Comparison of ENCODE assay signal across 1 cellular context in genomic region chr9:34760196-34761040, GRCh38.
TF ChIP-seq lines count a peak whose summit lies in the region.
"Not testable (repeated sequence)": the region's sequence is repeated elsewhere in the genome, so short reads cannot be mapped to it uniquely, and the experiment has no call there.

No MANE protein-coding gene starts in this region.

TF ChIP-seq in HepG2, 621 proteins besides CTCF, POLR2A, EP300 and RAD21:
- TF ChIP-seq ZNF687 (CRISPR knock-in tag; IDR thresholded peaks at IDR 0.05) (peak; percentile 21; the same call in 1 of the 2 replicates), XRCC5 (optimal IDR thresholded peaks at IDR 0.05; ENCODE audit: low read length) (peak; percentile 26), GABPB1 (CRISPR knock-in tag; IDR thresholded peaks at IDR 0.05) (0 out of 2 replicates have a peak, but pooled peaks have one; percentile 19), SALL1 (CRISPR knock-in tag; IDR thresholded peaks at IDR 0.05) (peak; percentile 21; the same call in 1 of the 2 replicates), KDM3A (CRISPR knock-in tag; IDR thresholded peaks at IDR 0.05; ENCODE audit: low read depth) (0 out of 2 replicates have a peak, but pooled peaks have one; percentile 27), ZNF501 (CRISPR knock-in tag; IDR thresholded peaks at IDR 0.05) (peak; percentile 35; the same call in 1 of the 2 replicates), SALL2 (CRISPR knock-in tag; IDR thresholded peaks at IDR 0.05) (peak; percentile 42; the same call in 1 of the 2 replicates), KDM2A (CRISPR knock-in tag; IDR thresholded peaks at IDR 0.05; ENCODE audit: borderline replicate concordance, low read depth) (peak; percentile 59; the same call in 1 of the 2 replicates), ZNF773 (CRISPR knock-in tag; IDR thresholded peaks at IDR 0.05; ENCODE audit: borderline replicate concordance) (0 out of 2 replicates have a peak, but pooled peaks have one; percentile 36), ZBTB7A (CRISPR knock-in tag; IDR thresholded peaks at IDR 0.05) (0 out of 2 replicates have a peak, but pooled peaks have one; percentile 26), LCORL (CRISPR knock-in tag; IDR thresholded peaks at IDR 0.05) (0 out of 2 replicates have a peak, but pooled peaks have one; percentile 29), STAG1 (CRISPR knock-in tag; IDR thresholded peaks at IDR 0.05) (peak; percentile 89)
- TF ChIP-seq, protein P1, sequence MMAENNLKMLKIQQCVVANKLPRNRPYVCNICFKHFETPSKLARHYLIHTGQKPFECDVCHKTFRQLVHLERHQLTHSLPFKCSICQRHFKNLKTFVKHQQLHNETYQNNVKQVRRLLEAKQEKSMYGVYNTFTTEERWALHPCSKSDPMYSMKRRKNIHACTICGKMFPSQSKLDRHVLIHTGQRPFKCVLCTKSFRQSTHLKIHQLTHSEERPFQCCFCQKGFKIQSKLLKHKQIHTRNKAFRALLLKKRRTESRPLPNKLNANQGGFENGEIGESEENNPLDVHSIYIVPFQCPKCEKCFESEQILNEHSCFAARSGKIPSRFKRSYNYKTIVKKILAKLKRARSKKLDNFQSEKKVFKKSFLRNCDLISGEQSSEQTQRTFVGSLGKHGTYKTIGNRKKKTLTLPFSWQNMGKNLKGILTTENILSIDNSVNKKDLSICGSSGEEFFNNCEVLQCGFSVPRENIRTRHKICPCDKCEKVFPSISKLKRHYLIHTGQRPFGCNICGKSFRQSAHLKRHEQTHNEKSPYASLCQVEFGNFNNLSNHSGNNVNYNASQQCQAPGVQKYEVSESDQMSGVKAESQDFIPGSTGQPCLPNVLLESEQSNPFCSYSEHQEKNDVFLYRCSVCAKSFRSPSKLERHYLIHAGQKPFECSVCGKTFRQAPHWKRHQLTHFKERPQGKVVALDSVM (CRISPR knock-in tag; IDR thresholded peaks at IDR 0.05) = peak; percentile 89
- TF ChIP-seq, protein P2, sequence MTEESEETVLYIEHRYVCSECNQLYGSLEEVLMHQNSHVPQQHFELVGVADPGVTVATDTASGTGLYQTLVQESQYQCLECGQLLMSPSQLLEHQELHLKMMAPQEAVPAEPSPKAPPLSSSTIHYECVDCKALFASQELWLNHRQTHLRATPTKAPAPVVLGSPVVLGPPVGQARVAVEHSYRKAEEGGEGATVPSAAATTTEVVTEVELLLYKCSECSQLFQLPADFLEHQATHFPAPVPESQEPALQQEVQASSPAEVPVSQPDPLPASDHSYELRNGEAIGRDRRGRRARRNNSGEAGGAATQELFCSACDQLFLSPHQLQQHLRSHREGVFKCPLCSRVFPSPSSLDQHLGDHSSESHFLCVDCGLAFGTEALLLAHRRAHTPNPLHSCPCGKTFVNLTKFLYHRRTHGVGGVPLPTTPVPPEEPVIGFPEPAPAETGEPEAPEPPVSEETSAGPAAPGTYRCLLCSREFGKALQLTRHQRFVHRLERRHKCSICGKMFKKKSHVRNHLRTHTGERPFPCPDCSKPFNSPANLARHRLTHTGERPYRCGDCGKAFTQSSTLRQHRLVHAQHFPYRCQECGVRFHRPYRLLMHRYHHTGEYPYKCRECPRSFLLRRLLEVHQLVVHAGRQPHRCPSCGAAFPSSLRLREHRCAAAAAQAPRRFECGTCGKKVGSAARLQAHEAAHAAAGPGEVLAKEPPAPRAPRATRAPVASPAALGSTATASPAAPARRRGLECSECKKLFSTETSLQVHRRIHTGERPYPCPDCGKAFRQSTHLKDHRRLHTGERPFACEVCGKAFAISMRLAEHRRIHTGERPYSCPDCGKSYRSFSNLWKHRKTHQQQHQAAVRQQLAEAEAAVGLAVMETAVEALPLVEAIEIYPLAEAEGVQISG (CRISPR knock-in tag; IDR thresholded peaks at IDR 0.05) = 0 out of 2 replicates have a peak, but pooled peaks have one; percentile 29
- TF ChIP-seq LCORL (IDR thresholded peaks at IDR 0.05) = not testable (repeated sequence)
